In genomic region chr1:110355321-110355720, GRCh38 we compare ENCODE assay signal across 17 cellular contexts. TPM values are rescaled to one million over a fixed set of nuclear protein-coding genes. Genes with fewer than 3 reads are reported as not detected.
DNase-seq lines count a peak whose midpoint lies in the region; ATAC-seq, FAIRE-seq and TF ChIP-seq lines count a peak whose summit lies in the region.
"Had no signal": no experiment of that assay in that cellular context is flagged by ENCODE, and none has a peak within 500 bp of the region (broad histone marks: within the 10 kb centered on the region; RNA-seq: fewer than 3 reads in every experiment).

No MANE protein-coding gene starts in this region.

- no peaks in the 10 kb centered on the region for H3K9me3 ChIP-seq in CD4-positive, alpha-beta T cell (ENCODE audit: control insufficient read depth, low read length)
- H3K9me3 ChIP-seq in Loucy (ENCODE audit: insufficient read depth, low read depth, low read length) (no peaks in the 10 kb centered on the region), HepG2 (ENCODE audit: low read length) (no peaks in the 10 kb centered on the region), osteoblast (ENCODE audit: low read depth, low read length) (no peaks in the 10 kb centered on the region)

- peaks cover 89% of the 10 kb centered on the region for H4K20me1 ChIP-seq in Loucy (ENCODE audit: insufficient read depth, low read length, poor library complexity, severe bottlenecking)
- H4K20me1 ChIP-seq in HepG2 (ENCODE audit: insufficient read depth, low read length): no peaks in the 10 kb centered on the region; the same call in 1 of the 2 replicates
- no peaks in the 10 kb centered on the region for H4K20me1 ChIP-seq in osteoblast (ENCODE audit: insufficient read depth, low read length)

- H3K4me1 ChIP-seq in Loucy (ENCODE audit: insufficient read depth, low read length, poor library complexity, severe bottlenecking) (peaks cover 43% of the 10 kb centered on the region), HepG2 (ENCODE audit: insufficient read depth, low read length) (peaks cover 12% of the 10 kb centered on the region), osteoblast (ENCODE audit: insufficient read depth, low read length) (no peaks in the 10 kb centered on the region)

- H3K9ac ChIP-seq in Loucy (ENCODE audit: low read depth, low read length, poor library complexity, severe bottlenecking): no peak overlapping the region
- no peak overlapping the region for H3K9ac ChIP-seq in HepG2 (ENCODE audit: insufficient read depth, low read depth, low read length)

- H3K27me3 ChIP-seq in CD4-positive, alpha-beta T cell (ENCODE audit: control insufficient read depth, insufficient read depth, low read length): no peaks in the 10 kb centered on the region
- H3K27me3 ChIP-seq in Loucy (ENCODE audit: insufficient read depth, low read length, poor library complexity, severe bottlenecking): no peaks in the 10 kb centered on the region
- no peaks in the 10 kb centered on the region for H3K27me3 ChIP-seq in HepG2 (ENCODE audit: control insufficient read depth in 1 of 2, insufficient read depth in 2 of 2, low read length in 2 of 2)
- no peaks in the 10 kb centered on the region for H3K27me3 ChIP-seq in osteoblast (ENCODE audit: insufficient read depth, low read length)

- H3K4me3 ChIP-seq in Loucy (ENCODE audit: low read length, poor library complexity, severe bottlenecking) (peak overlapping the region; percentile 29), HepG2 (replicated peaks in 1 of 3; ENCODE audit: insufficient read depth in 1 of 3, low read depth in 2 of 3, low read length in 3 of 3) (no peak overlapping the region), osteoblast (ENCODE audit: insufficient read depth, low read length) (no peak overlapping the region)
- H3K4me3 ChIP-seq: K562 had no signal

- POLR2A ChIA-PET in CD4-positive, alpha-beta T cell (lab: Charles Lee): no interaction called here
- POLR2A ChIA-PET in HepG2 (lab: Yijun Ruan, JAX): no interaction called here

- FAIRE-seq in A204.1 (lab: Jason Lieb, UNC) (peak; percentile 27), HepG2 (lab: Jason Lieb, UNC) (no peak), GM12891 (lab: Jason Lieb, UNC) (no peak)
- FAIRE-seq: K562 had no signal

- intact Hi-C loops in CD4-positive, alpha-beta T cell (cut with DNase I, micrococcal nuclease): no loop called here
- intact Hi-C loops in HepG2 (cut with micrococcal nuclease; ENCODE audit: unreplicated experiment): no loop called here

- H3K27me3 Mint-ChIP-seq in CD4-positive, alpha-beta T cell: no peaks in the 10 kb centered on the region
- H3K27me3 Mint-ChIP-seq: B cell had no signal

- no peak for TF ChIP-seq RAD21 in HepG2 (CRISPR knock-in tag; IDR thresholded peaks at IDR 0.05)

- 87% methylated on average over 1 of the region's 1 CpG for WGBS in HepG2 (ENCODE audit: low lambda C conversion rate)

- in situ Hi-C loops in HepG2 (cut with HindIII; ENCODE audit: extremely low pct_ligation_motif_present, low pct_unique_long_range_greater_than_20kb): no loop called here

- CTCF ChIA-PET in CD4-positive, alpha-beta T cell (lab: Charles Lee): no interaction called here
- CTCF ChIA-PET in HepG2 (lab: Yijun Ruan, JAX; ENCODE audit: low intra/inter-chr PET ratio, low total read pairs): no interaction called here

- H3K27ac Mint-ChIP-seq in CD4-positive, alpha-beta T cell: peak overlapping the region; percentile 49
- H3K27ac Mint-ChIP-seq: B cell; T-helper 1 cell treated with Interleukin-12 subunit alpha and Interleukin-12 subunit beta and Interleukin-4 antibody, amounts not matched to agents 30 μg/mL and 1 μg/mL, for 36 hours had no signal

- no peak overlapping the region for H3K4me3 Mint-ChIP-seq in CD4-positive, alpha-beta T cell
- H3K4me3 Mint-ChIP-seq: B cell; T-helper 1 cell treated with Interleukin-12 subunit alpha and Interleukin-12 subunit beta and Interleukin-4 antibody, amounts not matched to agents 30 μg/mL and 1 μg/mL, for 36 hours had no signal

- no peaks in the 10 kb centered on the region for H3F3A ChIP-seq in Loucy (ENCODE audit: low read depth)

- H3K36me3 Mint-ChIP-seq in CD4-positive, alpha-beta T cell (ENCODE audit: low read depth): peaks cover 39% of the 10 kb centered on the region

- peaks cover 100% of the 10 kb centered on the region for H3K79me2 ChIP-seq in Loucy (ENCODE audit: insufficient read depth, low read length)
- peaks cover 53% of the 10 kb centered on the region for H3K79me2 ChIP-seq in HepG2 (ENCODE audit: insufficient read depth, low read length)
- H3K79me2 ChIP-seq in osteoblast (ENCODE audit: insufficient read depth, low read length): peaks cover 64% of the 10 kb centered on the region

- no peak overlapping the region for H3K27ac ChIP-seq in CD4-positive, alpha-beta T cell (ENCODE audit: low read depth, low read length)
- H3K27ac ChIP-seq in HepG2 (ENCODE audit: extremely low read length, insufficient read depth, low read length) (no peak overlapping the region), osteoblast (ENCODE audit: low read depth, low read length) (no peak overlapping the region)
- H3K27ac ChIP-seq: RWPE1 had no signal

- ATAC-seq in CD4-positive, alpha-beta T cell (ENCODE audit: poor library complexity): no peak
- no peak for ATAC-seq in HepG2
- no peak for ATAC-seq in HG03135 (IDR thresholded peaks at IDR 0.05; ENCODE audit: unreplicated experiment)
- ATAC-seq: K562 had no signal

- H3K9me3 Mint-ChIP-seq in CD4-positive, alpha-beta T cell: no peaks in the 10 kb centered on the region
- H3K9me3 Mint-ChIP-seq: T-helper 1 cell treated with Interleukin-12 subunit alpha and Interleukin-12 subunit beta and Interleukin-4 antibody, amounts not matched to agents 30 μg/mL and 1 μg/mL, for 36 hours had no signal

- no peak for TF ChIP-seq CTCF in CD4-positive, alpha-beta T cell (IDR thresholded peaks at IDR 0.05)
- no peak for TF ChIP-seq CTCF in Loucy (conservative IDR thresholded peaks at IDR 0.05; ENCODE audit: low read length)
- no peak for TF ChIP-seq CTCF in HepG2 (CRISPR knock-in tag; IDR thresholded peaks at IDR 0.05)
- TF ChIP-seq CTCF in osteoblast (IDR thresholded peaks at IDR 0.05; ENCODE audit: extremely low read depth, low read depth, low read length): no peak

- peaks cover 30% of the 10 kb centered on the region for H3K36me3 ChIP-seq in Loucy (ENCODE audit: insufficient read depth, low read length)
- H3K36me3 ChIP-seq in HepG2 (replicated peaks in 1 of 2; ENCODE audit: control insufficient read depth in 1 of 2, insufficient read depth in 2 of 2, low read length in 2 of 2): peaks cover 2 to 17% of the 10 kb centered on the region in 2 experiments; a peak in 3 of 5 replicates
- H3K36me3 ChIP-seq in osteoblast (ENCODE audit: insufficient read depth, low read length): peaks cover 9% of the 10 kb centered on the region

- no peak for TF ChIP-seq EP300 in HepG2 (IDR thresholded peaks at IDR 0.05; ENCODE audit: low read depth in 2 of 2, low read length in 2 of 2)
- TF ChIP-seq EP300 in HepG2 (CRISPR knock-in tag; IDR thresholded peaks at IDR 0.05; ENCODE audit: borderline replicate concordance): no peak

- peaks cover 43% of the 10 kb centered on the region for H3K4me1 Mint-ChIP-seq in CD4-positive, alpha-beta T cell (ENCODE audit: low read depth)

- no peak overlapping the region for H2AFZ ChIP-seq in Loucy (ENCODE audit: low read length)
- H2AFZ ChIP-seq in HepG2 (ENCODE audit: low read length): no peak overlapping the region
- no peak overlapping the region for H2AFZ ChIP-seq in osteoblast (ENCODE audit: low read length)

- no peaks in the 10 kb centered on the region for H3K9me2 ChIP-seq in Loucy (replicated peaks; ENCODE audit: low read depth, low read length)

- BruUV-seq in HepG2 (replicated peaks; lab: Mats Ljungman, UMichigan): no TSS peak

- no peak for DNase-seq in CD4-positive, alpha-beta T cell
- no peak for DNase-seq in HepG2 (ENCODE audit: low spot score)
- no peak for DNase-seq in GM12891 (ENCODE audit: insufficient read length, low spot score)
- DNase-seq in osteoblast (ENCODE audit: insufficient read length, low spot score, missing footprints): no peak
- DNase-seq: EL; H7; NCI-H1105 treated with DMSO at 0.1 percent for 48 hours; NCI-H1694; NK-92 treated with Interleukin-12 subunit alpha and Interleukin-12 subunit beta, amount 100 ng/mL, for 24 hours; SIG-M5 had no signal

- TF ChIP-seq POLR2A in HepG2 (IDR thresholded peaks at IDR 0.05; ENCODE audit: insufficient read depth in 1 of 2, low read depth in 2 of 2, low read length in 2 of 2) (no peak), GM12891 (IDR thresholded peaks at IDR 0.05; ENCODE audit: low read depth, low read length) (no peak)

- H3K4me2 ChIP-seq in Loucy (ENCODE audit: low read depth, low read length, poor library complexity, severe bottlenecking) (peak overlapping the region; percentile 68), HepG2 (ENCODE audit: low read depth, low read length) (no peak overlapping the region), osteoblast (ENCODE audit: insufficient read depth, low read length) (no peak overlapping the region)

RNA-seq across cellular contexts. Expression of gene RBM15, which starts 16.1 kb away (rescaled TPM):
- total RNA-seq in CD4-positive, alpha-beta T cell: 10 to 100 TPM; 49.4 to 49.7 TPM
- total RNA-seq in HepG2 (2016; rRNA removed; fragmentation: Illumina TruSeq; extraction: Trizol): 35.2 and 36.4 TPM in 2 replicates
- total RNA-seq in HepG2 (2016; cell fraction: cytosol; rRNA removed; fragmentation: Illumina TruSeq; extraction: Trizol; ENCODE audit: low read depth): 2.1 and 2.5 TPM in 2 replicates
- total RNA-seq in HepG2 (2016; cell fraction: insoluble cytoplasmic fraction; rRNA removed; fragmentation: Illumina TruSeq; extraction: Trizol): 31.0 and 35.2 TPM in 2 replicates
- 7.5 and 9.4 TPM in 2 replicates for total RNA-seq in HepG2 (2016; cell fraction: membrane; rRNA removed; fragmentation: Illumina TruSeq; extraction: Trizol)
- 64.6 and 75.1 TPM in 2 replicates for total RNA-seq in HepG2 (2016; cell fraction: nucleus; rRNA removed; fragmentation: Illumina TruSeq; extraction: Trizol)
- 12.1 and 13.5 TPM in 2 replicates for polyA plus RNA-seq in HepG2 (2011; rRNA removed)
- polyA plus RNA-seq in HepG2 (2011; cell fraction: cytosol; rRNA removed): 8.3 and 10.1 TPM in 2 replicates
- polyA plus RNA-seq in HepG2 (2011; cell fraction: nucleus; rRNA removed): 23.5 and 29.1 TPM in 2 replicates
- 4.6 and 5.4 TPM in 2 replicates for polyA plus RNA-seq in HepG2 (2012)
- 0.16 and 0.34 TPM in 2 replicates for polyA plus RNA-seq in HepG2 (2016; cell fraction: cytosol; fragmentation: Illumina TruSeq; extraction: Trizol; ENCODE audit: low read depth)
- polyA plus RNA-seq in HepG2 (2016; cell fraction: insoluble cytoplasmic fraction; fragmentation: Illumina TruSeq; extraction: Trizol; ENCODE audit: low read depth): 9.6 TPM in 2 replicates
- 1.00 and 1.3 TPM in 2 replicates for polyA plus RNA-seq in HepG2 (2016; cell fraction: membrane; fragmentation: Illumina TruSeq; extraction: Trizol; ENCODE audit: low read depth)
- polyA plus RNA-seq in HepG2 (2016; cell fraction: nucleus; fragmentation: Illumina TruSeq; extraction: Trizol; ENCODE audit: insufficient read depth, low read depth): 12.8 and 15.7 TPM in 2 replicates
- 97.0 and 222 TPM in 2 replicates for polyA minus RNA-seq in HepG2 (2011; rRNA and poly(A)+ RNA removed; ENCODE audit: low replicate concordance)
- 20.9 and 22.2 TPM in 2 replicates for polyA minus RNA-seq in HepG2 (2011; cell fraction: cytosol; rRNA and poly(A)+ RNA removed)
- 154 and 171 TPM in 2 replicates for polyA minus RNA-seq in HepG2 (2011; cell fraction: nucleus; rRNA and poly(A)+ RNA removed)
- 13.4 TPM for polyA plus RNA-seq in GM12891 (2012; ENCODE audit: low read depth, missing spikeins)
- 30.6 and 38.0 TPM in 2 replicates for total RNA-seq in osteoblast

RNA-seq across cellular contexts. Expression of gene SLC16A4, which starts 35.5 kb away (rescaled TPM):
- not detected for total RNA-seq in CD4-positive, alpha-beta T cell
- total RNA-seq in HepG2 (2016; rRNA removed; fragmentation: Illumina TruSeq; extraction: Trizol) (0.60 and 1.1 TPM in 2 replicates), osteoblast (76.0 and 90.2 TPM in 2 replicates)
- total RNA-seq in HepG2 (2016; cell fraction: cytosol; rRNA removed; fragmentation: Illumina TruSeq; extraction: Trizol; ENCODE audit: low read depth): 0.20 and 0.26 TPM in 2 replicates
- 0.49 and 0.63 TPM in 2 replicates for total RNA-seq in HepG2 (2016; cell fraction: insoluble cytoplasmic fraction; rRNA removed; fragmentation: Illumina TruSeq; extraction: Trizol)
- 0.68 and 0.83 TPM in 2 replicates for total RNA-seq in HepG2 (2016; cell fraction: membrane; rRNA removed; fragmentation: Illumina TruSeq; extraction: Trizol)
- total RNA-seq in HepG2 (2016; cell fraction: nucleus; rRNA removed; fragmentation: Illumina TruSeq; extraction: Trizol): 0.72 and 1.0 TPM in 2 replicates
- 1.5 and 1.6 TPM in 2 replicates for polyA plus RNA-seq in HepG2 (2011; rRNA removed)
- polyA plus RNA-seq in HepG2 (2011; cell fraction: cytosol; rRNA removed): 0.63 and 1.4 TPM in 2 replicates
- 0.55 and 0.80 TPM in 2 replicates for polyA plus RNA-seq in HepG2 (2011; cell fraction: nucleus; rRNA removed)
- 0.76 and 1.2 TPM in 2 replicates for polyA plus RNA-seq in HepG2 (2012)
- polyA plus RNA-seq in HepG2 (2016; cell fraction: cytosol; fragmentation: Illumina TruSeq; extraction: Trizol; ENCODE audit: low read depth): 0.19 and 0.45 TPM in 2 replicates
- 0.30 and 0.36 TPM in 2 replicates for polyA plus RNA-seq in HepG2 (2016; cell fraction: insoluble cytoplasmic fraction; fragmentation: Illumina TruSeq; extraction: Trizol; ENCODE audit: low read depth)
- polyA plus RNA-seq in HepG2 (2016; cell fraction: membrane; fragmentation: Illumina TruSeq; extraction: Trizol; ENCODE audit: low read depth): 0.24 and 0.27 TPM in 2 replicates
- polyA plus RNA-seq in HepG2 (2016; cell fraction: nucleus; fragmentation: Illumina TruSeq; extraction: Trizol; ENCODE audit: insufficient read depth, low read depth): 0.74 and 0.92 TPM in 2 replicates
- polyA minus RNA-seq in HepG2 (2011; rRNA and poly(A)+ RNA removed; ENCODE audit: low replicate concordance): 0.54 and 2.2 TPM in 2 replicates
- polyA minus RNA-seq in HepG2 (2011; cell fraction: cytosol; rRNA and poly(A)+ RNA removed): 1.6 and 1.7 TPM in 2 replicates
- 0.77 and 0.99 TPM in 2 replicates for polyA minus RNA-seq in HepG2 (2011; cell fraction: nucleus; rRNA and poly(A)+ RNA removed)
- polyA plus RNA-seq in GM12891 (2012; ENCODE audit: low read depth, missing spikeins): 0.12 TPM

RNA-seq across cellular contexts. Expression of gene LAMTOR5, which starts 52.2 kb away (rescaled TPM):
- 100 to 1,000 TPM; 105 to 108 TPM for total RNA-seq in CD4-positive, alpha-beta T cell
- total RNA-seq in HepG2 (2016; rRNA removed; fragmentation: Illumina TruSeq; extraction: Trizol) (96.7 and 152 TPM in 2 replicates), osteoblast (38.4 and 41.3 TPM in 2 replicates)
- 61.9 and 65.5 TPM in 2 replicates for total RNA-seq in HepG2 (2016; cell fraction: cytosol; rRNA removed; fragmentation: Illumina TruSeq; extraction: Trizol; ENCODE audit: low read depth)
- 105 and 145 TPM in 2 replicates for total RNA-seq in HepG2 (2016; cell fraction: insoluble cytoplasmic fraction; rRNA removed; fragmentation: Illumina TruSeq; extraction: Trizol)
- 96.4 and 97.4 TPM in 2 replicates for total RNA-seq in HepG2 (2016; cell fraction: membrane; rRNA removed; fragmentation: Illumina TruSeq; extraction: Trizol)
- 46.3 and 47.2 TPM in 2 replicates for total RNA-seq in HepG2 (2016; cell fraction: nucleus; rRNA removed; fragmentation: Illumina TruSeq; extraction: Trizol)
- polyA plus RNA-seq in HepG2 (2011; rRNA removed): 346 and 400 TPM in 2 replicates
- 412 and 427 TPM in 2 replicates for polyA plus RNA-seq in HepG2 (2011; cell fraction: cytosol; rRNA removed)
- polyA plus RNA-seq in HepG2 (2011; cell fraction: nucleus; rRNA removed): 90.6 and 96.5 TPM in 2 replicates
- 204 and 237 TPM in 2 replicates for polyA plus RNA-seq in HepG2 (2012)
- 107 and 129 TPM in 2 replicates for polyA plus RNA-seq in HepG2 (2016; cell fraction: cytosol; fragmentation: Illumina TruSeq; extraction: Trizol; ENCODE audit: low read depth)
- 246 and 265 TPM in 2 replicates for polyA plus RNA-seq in HepG2 (2016; cell fraction: insoluble cytoplasmic fraction; fragmentation: Illumina TruSeq; extraction: Trizol; ENCODE audit: low read depth)
- 142 and 171 TPM in 2 replicates for polyA plus RNA-seq in HepG2 (2016; cell fraction: membrane; fragmentation: Illumina TruSeq; extraction: Trizol; ENCODE audit: low read depth)
- 118 and 126 TPM in 2 replicates for polyA plus RNA-seq in HepG2 (2016; cell fraction: nucleus; fragmentation: Illumina TruSeq; extraction: Trizol; ENCODE audit: insufficient read depth, low read depth)
- 90.1 and 139 TPM in 2 replicates for polyA minus RNA-seq in HepG2 (2011; rRNA and poly(A)+ RNA removed; ENCODE audit: low replicate concordance)
- polyA minus RNA-seq in HepG2 (2011; cell fraction: cytosol; rRNA and poly(A)+ RNA removed): 38.0 and 45.5 TPM in 2 replicates
- 36.7 and 44.5 TPM in 2 replicates for polyA minus RNA-seq in HepG2 (2011; cell fraction: nucleus; rRNA and poly(A)+ RNA removed)
- polyA plus RNA-seq in GM12891 (2012; ENCODE audit: low read depth, missing spikeins): 281 TPM

Comparison
In these comparisons a context has a peak if more than half of its experiments do, and no peak if none do; other contexts are left out.
1. RNA of gene SLC16A4, which starts 35.5 kb away (total RNA-seq): 76.0 to 90.2 TPM in osteoblast; 0.20 to 1.1 TPM in HepG2 and not detected in CD4-positive, alpha-beta T cell; every median in the first group is over 10 times any median in the second.